ENCODE assay signal across 16 cellular contexts in genomic region chr16:27403601-27403992, GRCh38. TPM values are rescaled to one million over a fixed set of nuclear protein-coding genes. Genes with fewer than 3 reads are reported as not detected.
A peak's percentile ranks its signal among the peaks of the same experiment; 100 is the strongest.
DNase-seq lines count a peak whose midpoint lies in the region; ATAC-seq and TF ChIP-seq lines count a peak whose summit lies in the region.
"Had no signal": no experiment of that assay in that cellular context is flagged by ENCODE, and none has a peak within 500 bp of the region (broad histone marks: within the 10 kb centered on the region; RNA-seq: fewer than 3 reads in every experiment).

No MANE protein-coding gene starts in this region.

- no peak overlapping the region for H3K23ac ChIP-seq in neuronal stem cell (ENCODE audit: low read depth, low read length, poor library complexity)

- no peaks in the 10 kb centered on the region for H3K9me3 Mint-ChIP-seq in chondrocyte (ENCODE audit: low read depth)
- peaks cover 5% of the 10 kb centered on the region for H3K9me3 Mint-ChIP-seq in stimulated activated memory B cell treated with anti-CD40 and anti-IgM and Interleukin-4, amounts not matched to agents 10 μg/mL and 1 μg/mL and 100 μg/mL, for 72 hours
- H3K9me3 Mint-ChIP-seq: GM23338, neural progenitor cell had no signal

- H3K79me1 ChIP-seq in neuronal stem cell (ENCODE audit: low read depth, low read length) = no peaks in the 10 kb centered on the region

- no CpG with 5 or more reads among the region's 6 CpGs for WGBS in neuronal stem cell (ENCODE audit: extremely low coverage in 2 of 2, insufficient read length in 2 of 2, insufficient replicate concordance in 1 of 2), 2 donors

- no peaks in the 10 kb centered on the region for H3K9me3 ChIP-seq in T-helper 17 cell (ENCODE audit: control insufficient read depth, low read length, poor library complexity, severe bottlenecking)
- H3K9me3 ChIP-seq in neuronal stem cell (replicated peaks in 1 of 2; ENCODE audit: control insufficient read depth in 2 of 2, insufficient read depth in 1 of 2, low read depth in 1 of 2, low read length in 2 of 2) = no peaks in the 10 kb centered on the region
- H3K9me3 ChIP-seq: left ventricle myocardium inferior, MG63, SJSA1 had no signal

- no peak overlapping the region for H2BK5ac ChIP-seq in neuronal stem cell (ENCODE audit: low read length)

- H3K9ac ChIP-seq in neuronal stem cell (ENCODE audit: low read depth, low read length, poor library complexity) = no peak overlapping the region
- H3K9ac ChIP-seq: neural progenitor cell had no signal

- no peak overlapping the region for H4K8ac ChIP-seq in neuronal stem cell (ENCODE audit: low read depth, low read length)

- no peak overlapping the region for H3K18ac ChIP-seq in neuronal stem cell (ENCODE audit: low read length)

- no peak overlapping the region for H4K91ac ChIP-seq in neuronal stem cell (ENCODE audit: low read depth, low read length, poor library complexity)

- H3K36me3 Mint-ChIP-seq in T-helper 17 cell (ENCODE audit: low read depth) (peaks cover 4% of the 10 kb centered on the region), chondrocyte (ENCODE audit: low read depth) (no peaks in the 10 kb centered on the region)
- peaks cover 46% of the 10 kb centered on the region for H3K36me3 Mint-ChIP-seq in stimulated activated memory B cell treated with anti-CD40 and anti-IgM and Interleukin-4, amounts not matched to agents 10 μg/mL and 1 μg/mL and 100 μg/mL, for 72 hours
- H3K36me3 Mint-ChIP-seq: neural progenitor cell had no signal

- H3K4me2 ChIP-seq in neuronal stem cell (ENCODE audit: insufficient read depth, low read length, poor library complexity, severe bottlenecking) = no peak overlapping the region
- H3K4me2 ChIP-seq: GM23338, neural progenitor cell had no signal

- DNase-seq in activated T-cell treated with anti-CD3 and anti-CD28 coated beads, Interleukin-2, amount 50 U/mL, for 1 hour = peak; percentile 52
- no peak for DNase-seq in activated T-cell treated with anti-CD3 and anti-CD28 coated beads for 4 hours
- no peak for DNase-seq in T-helper 17 cell
- DNase-seq in chondrocyte (ENCODE audit: low spot score) = no peak
- DNase-seq in HT-29 (ENCODE audit: low spot score) = no peak
- DNase-seq in neuronal stem cell (ENCODE audit: low spot score) = no peak
- no peak for DNase-seq in dorsolateral prefrontal cortex
- DNase-seq: ACHN, activated gamma-delta T cell, cerebellar nuclear complex, left ventricle myocardium inferior, MG63 had no signal

- no peak overlapping the region for H2BK12ac ChIP-seq in neuronal stem cell (ENCODE audit: low read length)

- H2AK5ac ChIP-seq in neuronal stem cell (ENCODE audit: low read depth, low read length) = no peak overlapping the region

- H3K4me1 Mint-ChIP-seq in T-helper 17 cell (peaks cover 64% of the 10 kb centered on the region), chondrocyte (ENCODE audit: low read depth) (peaks cover 71% of the 10 kb centered on the region)
- H3K4me1 Mint-ChIP-seq in stimulated activated memory B cell treated with anti-CD40 and anti-IgM and Interleukin-4, amounts not matched to agents 10 μg/mL and 1 μg/mL and 100 μg/mL, for 72 hours = peaks cover 93% of the 10 kb centered on the region

- no peak overlapping the region for H2BK120ac ChIP-seq in neuronal stem cell (ENCODE audit: low read depth, low read length)

- H3K27me3 ChIP-seq in neuronal stem cell (ENCODE audit: control insufficient read depth in 3 of 3, insufficient read depth in 3 of 3, low read depth in 1 of 3, low read length in 3 of 3) (peaks cover 0 to 19% (median 0%) of the 10 kb centered on the region in 3 experiments), dorsolateral prefrontal cortex (peaks cover 0 to 25% (median 4%) of the 10 kb centered on the region in 45 donors)
- H3K27me3 ChIP-seq: MG63, neural progenitor cell, SJSA1 had no signal

- no peaks in the 10 kb centered on the region for H3K36me3 ChIP-seq in neuronal stem cell (replicated peaks in 1 of 2; ENCODE audit: control insufficient read depth in 2 of 2, insufficient read depth in 2 of 2, low read length in 2 of 2)
- H3K36me3 ChIP-seq: left ventricle myocardium inferior, MG63, neural progenitor cell, SJSA1 had no signal

- intact Hi-C loops in dorsolateral prefrontal cortex (cut with DNase I) = no loop called here

- H2BK15ac ChIP-seq in neuronal stem cell (ENCODE audit: low read length) = no peak overlapping the region

- H3K27ac ChIP-seq in neuronal stem cell (replicated peaks; ENCODE audit: low read length) = no peak overlapping the region
- no peak overlapping the region for H3K27ac ChIP-seq in dorsolateral prefrontal cortex
- H3K27ac ChIP-seq: left ventricle myocardium inferior, neural progenitor cell, SJSA1 had no signal

- H3K4ac ChIP-seq in neuronal stem cell (ENCODE audit: low read length) = no peak overlapping the region

- H3K4me3 Mint-ChIP-seq in T-helper 17 cell (peak overlapping the region; percentile 97), chondrocyte (ENCODE audit: unreplicated experiment) (no peak overlapping the region)
- peak overlapping the region; percentile 98 for H3K4me3 Mint-ChIP-seq in stimulated activated memory B cell treated with anti-CD40 and anti-IgM and Interleukin-4, amounts not matched to agents 10 μg/mL and 1 μg/mL and 100 μg/mL, for 72 hours
- H3K4me3 Mint-ChIP-seq: GM23338, neural progenitor cell had no signal

- no peak overlapping the region for H3K4me3 ChIP-seq in neuronal stem cell (ENCODE audit: low read length in 2 of 2)
- H3K4me3 ChIP-seq in dorsolateral prefrontal cortex = peak overlapping the region in 1 of 59 donors; percentile 18
- H3K4me3 ChIP-seq: GM23338, left ventricle myocardium inferior, MG63, neural progenitor cell, SJSA1 had no signal

- no peak for TF ChIP-seq CTCF in chondrocyte (IDR thresholded peaks at IDR 0.05)
- no peak for TF ChIP-seq CTCF in dorsolateral prefrontal cortex (IDR thresholded peaks at IDR 0.05 in 54 of 56, conservative IDR thresholded peaks at IDR 0.05 in 2 of 56; ENCODE audit: low read depth in 1 of 56, partially characterized antibody in 56 of 56)

- peaks cover 7% of the 10 kb centered on the region in 2 donors for H3K4me1 ChIP-seq in neuronal stem cell (ENCODE audit: control insufficient read depth in 2 of 2, insufficient read depth in 1 of 2, low read depth in 1 of 2, low read length in 2 of 2)
- H3K4me1 ChIP-seq: neural progenitor cell had no signal

- H3K27me3 Mint-ChIP-seq in T-helper 17 cell (no peaks in the 10 kb centered on the region), chondrocyte (ENCODE audit: low read depth) (no peaks in the 10 kb centered on the region)
- no peaks in the 10 kb centered on the region for H3K27me3 Mint-ChIP-seq in stimulated activated memory B cell treated with anti-CD40 and anti-IgM and Interleukin-4, amounts not matched to agents 10 μg/mL and 1 μg/mL and 100 μg/mL, for 72 hours

- H2AFZ ChIP-seq in neuronal stem cell (ENCODE audit: low read length) = no peak overlapping the region
- H2AFZ ChIP-seq: GM23338, neural progenitor cell had no signal

- no peak overlapping the region for H3K14ac ChIP-seq in neuronal stem cell (ENCODE audit: low read length)

- H3K27ac Mint-ChIP-seq in T-helper 17 cell (peak overlapping the region; percentile 99), chondrocyte (ENCODE audit: unreplicated experiment) (peak overlapping the region; percentile 12)
- H3K27ac Mint-ChIP-seq in stimulated activated memory B cell treated with anti-CD40 and anti-IgM and Interleukin-4, amounts not matched to agents 10 μg/mL and 1 μg/mL and 100 μg/mL, for 72 hours = peak overlapping the region; percentile 94
- H3K27ac Mint-ChIP-seq: GM23338, neural progenitor cell had no signal

- no peak for ATAC-seq in T-helper 17 cell
- ATAC-seq in stimulated activated memory B cell treated with anti-CD40 and anti-IgM and Interleukin-4, amounts not matched to agents 10 μg/mL and 1 μg/mL and 100 μg/mL, for 72 hours = no peak
- ATAC-seq: GM23338 had no signal

RNA-seq across cellular contexts. Expression of gene IL21R, which starts 1.6 kb away (rescaled TPM):
- total RNA-seq in T-helper 17 cell = 10 to 100 TPM; 17.6 to 26.4 TPM
- 2.1 to 11.3 TPM (median 2.2 TPM) in 3 replicates for total RNA-seq in chondrocyte
- not detected in 2 replicates for total RNA-seq in HT-29 (2014; rRNA removed; shearing (Covaris generic))
- polyA plus RNA-seq in neuronal stem cell (2013, experiment 1 of 2) = 0.13 TPM
- polyA plus RNA-seq in neuronal stem cell (2013, experiment 2 of 2) = 0.14 TPM
- 1 to 10 TPM in 30 of 120 experiments, under 1 TPM in 69, not detected in 21; 0.11 to 4.6 (median 0.63) TPM for total RNA-seq in dorsolateral prefrontal cortex

Comparison
In these comparisons a context has a peak if more than half of its experiments do, and no peak if none do; other contexts are left out.
1. H3K27ac Mint-ChIP-seq: peak in every context shown above with its lines; median percentile 99 in T-helper 17 cell; 94 in stimulated activated memory B cell treated with anti-CD40 and anti-IgM and Interleukin-4, amounts not matched to agents 10 μg/mL and 1 μg/mL and 100 μg/mL, for 72 hours; 12 in chondrocyte.